In the genomic region with DNA sequence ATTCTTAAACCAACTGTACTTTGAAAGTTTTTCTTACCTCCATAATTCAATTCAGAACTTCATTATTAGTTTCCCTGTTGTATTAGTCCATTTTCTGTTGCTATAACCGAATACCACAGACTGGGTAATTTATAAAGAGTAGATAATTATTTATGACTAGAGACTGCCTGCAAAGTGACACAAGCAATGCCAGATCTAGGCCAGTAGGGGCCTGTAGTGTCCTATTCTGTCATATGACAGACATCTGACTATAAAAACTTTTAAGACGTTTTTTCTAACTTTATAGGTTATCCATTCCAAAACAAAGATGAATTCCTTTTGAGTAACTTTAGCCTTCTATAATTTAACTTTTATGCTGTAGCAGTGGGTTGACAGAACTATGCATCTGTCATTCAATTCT, we compare ENCODE assay signal across 10 cellular contexts.
DNase-seq lines count a peak whose midpoint lies in the region; ATAC-seq and TF ChIP-seq lines count a peak whose summit lies in the region.
"Had no signal": no experiment of that assay in that cellular context is flagged by ENCODE, and none has a peak within 500 bp of the region (broad histone marks: within the 10 kb centered on the region; RNA-seq: fewer than 3 reads in every experiment).

No MANE protein-coding gene starts in this region.

- no peaks in the 10 kb centered on the region for H3K4me1 ChIP-seq in DND-41 (ENCODE audit: insufficient read depth, low read length)
- H3K4me1 ChIP-seq: spleen had no signal

- H3K4me1 Mint-ChIP-seq in WTC11 (peaks cover 3% of the 10 kb centered on the region; the same call in 1 of the 2 replicates), nephron progenitor cell (no peaks in the 10 kb centered on the region)
- H3K4me1 Mint-ChIP-seq in activated naive CD4-positive, alpha-beta T cell treated with anti-CD3 and anti-CD28 coated beads, Interleukin-2, amount 10 ng/mL, durations not matched to agents 7 days and 5 days, result no peaks in the 10 kb centered on the region

- H2AFZ ChIP-seq in DND-41 (ENCODE audit: low read depth, low read length), result no peak overlapping the region

- H3K36me3 Mint-ChIP-seq in WTC11, result no peaks in the 10 kb centered on the region
- H3K36me3 Mint-ChIP-seq in nephron progenitor cell (ENCODE audit: low read depth), result no peaks in the 10 kb centered on the region
- no peaks in the 10 kb centered on the region for H3K36me3 Mint-ChIP-seq in activated naive CD4-positive, alpha-beta T cell treated with anti-CD3 and anti-CD28 coated beads, Interleukin-2, amount 10 ng/mL, durations not matched to agents 7 days and 5 days

- no peaks in the 10 kb centered on the region for H4K20me1 ChIP-seq in DND-41 (ENCODE audit: insufficient read depth, low read length)

- POLR2A ChIA-PET in WTC11 (lab: Charles Lee), result no interaction called here

- CTCF ChIA-PET in WTC11 (lab: Charles Lee), result interaction anchor here (1.0 kb wide), 1 partner anchor 410 kb away, joined by 3 read pairs; no protein-coding TSS in a partner anchor
- CTCF ChIA-PET in activated naive CD4-positive, alpha-beta T cell treated with anti-CD3 and anti-CD28 coated beads, Interleukin-2, amount 10 ng/mL, durations not matched to agents 7 days and 5 days (lab: Charles Lee), result no interaction called here

- H3K4me3 Mint-ChIP-seq in WTC11 (no peak overlapping the region), nephron progenitor cell (no peak overlapping the region)
- no peak overlapping the region for H3K4me3 Mint-ChIP-seq in activated naive CD4-positive, alpha-beta T cell treated with anti-CD3 and anti-CD28 coated beads, Interleukin-2, amount 10 ng/mL, durations not matched to agents 7 days and 5 days

- H3K27me3 ChIP-seq in DND-41 (ENCODE audit: insufficient read depth, low read length, poor library complexity), result no peaks in the 10 kb centered on the region
- H3K27me3 ChIP-seq: spleen had no signal

- no peak overlapping the region for H3K4me2 ChIP-seq in DND-41 (ENCODE audit: insufficient read depth, low read length)

- H3K79me2 ChIP-seq in DND-41 (ENCODE audit: insufficient read depth, low read length), result no peaks in the 10 kb centered on the region

- H3K27ac Mint-ChIP-seq in WTC11 (no peak overlapping the region), nephron progenitor cell (no peak overlapping the region)
- no peak overlapping the region for H3K27ac Mint-ChIP-seq in activated naive CD4-positive, alpha-beta T cell treated with anti-CD3 and anti-CD28 coated beads, Interleukin-2, amount 10 ng/mL, durations not matched to agents 7 days and 5 days

- H3K9me3 ChIP-seq in DND-41 (ENCODE audit: insufficient read depth, low read length, severe bottlenecking), result no peaks in the 10 kb centered on the region
- H3K9me3 ChIP-seq: spleen had no signal

- peak; percentile 30 for TF ChIP-seq CTCF in DND-41 (IDR thresholded peaks at IDR 0.05; ENCODE audit: borderline replicate concordance, extremely low read depth, low read length, poor library complexity, severe bottlenecking)
- 0 out of 2 replicates have a peak, but pooled peaks have one; percentile 15 for TF ChIP-seq CTCF in WTC11 (IDR thresholded peaks at IDR 0.05)
- TF ChIP-seq CTCF in nephron progenitor cell (IDR thresholded peaks at IDR 0.05), result peak; percentile 46

- ATAC-seq in DND-41 (ENCODE audit: insufficient read depth, low read depth) (no peak), WTC11 (peak; percentile 60)

- DNase-seq in DND-41, result no peak
- DNase-seq in HuH-7 (ENCODE audit: low spot score), result peak; percentile 7
- DNase-seq in WTC11 (ENCODE audit: low spot score), result no peak
- DNase-seq in nephron progenitor cell, result no peak
- no peak for DNase-seq in activated CD4-positive, alpha-beta T cell treated with anti-CD3 and anti-CD28 coated beads for 1 hour
- DNase-seq in NCI-H2081 (lab: John Stamatoyannopoulos, UW), result no peak
- DNase-seq in activated naive CD4-positive, alpha-beta T cell treated with anti-CD3 and anti-CD28 coated beads, Interleukin-2, amount 10 ng/mL, durations not matched to agents 7 days and 5 days, result no peak
- DNase-seq: GF-D8, MV-4-11, spleen had no signal

- H3K27me3 Mint-ChIP-seq in WTC11 (ENCODE audit: low read depth) (no peaks in the 10 kb centered on the region), nephron progenitor cell (ENCODE audit: low read depth, poor library complexity) (no peaks in the 10 kb centered on the region)
- no peaks in the 10 kb centered on the region for H3K27me3 Mint-ChIP-seq in activated naive CD4-positive, alpha-beta T cell treated with anti-CD3 and anti-CD28 coated beads, Interleukin-2, amount 10 ng/mL, durations not matched to agents 7 days and 5 days

- H3K4me3 ChIP-seq in DND-41 (ENCODE audit: low read depth in 1 of 2, low read length in 2 of 2), result no peak overlapping the region
- H3K4me3 ChIP-seq: spleen had no signal

- H3K9me3 Mint-ChIP-seq in WTC11, result no peaks in the 10 kb centered on the region
- no peaks in the 10 kb centered on the region for H3K9me3 Mint-ChIP-seq in nephron progenitor cell
- H3K9me3 Mint-ChIP-seq in activated naive CD4-positive, alpha-beta T cell treated with anti-CD3 and anti-CD28 coated beads, Interleukin-2, amount 10 ng/mL, durations not matched to agents 7 days and 5 days, result no peaks in the 10 kb centered on the region

- H3K9ac ChIP-seq in DND-41 (ENCODE audit: low read depth, low read length), result no peak overlapping the region

- H3K36me3 ChIP-seq in DND-41 (ENCODE audit: insufficient read depth, low read length), result no peaks in the 10 kb centered on the region
- H3K36me3 ChIP-seq: spleen had no signal

- no peak overlapping the region for H3K27ac ChIP-seq in DND-41 (ENCODE audit: low read length)
- H3K27ac ChIP-seq: spleen had no signal

TF ChIP-seq in WTC11, 78 proteins besides CTCF, POLR2A, EP300 and RAD21 (continues in another document):
- TF ChIP-seq NR3C1 (CRISPR knock-in tag; conservative IDR thresholded peaks at IDR 0.05; ENCODE audit: low read depth) (no peak), MXD4 (CRISPR knock-in tag; IDR thresholded peaks at IDR 0.05; ENCODE audit: borderline replicate concordance) (no peak), ATF6 (CRISPR knock-in tag; IDR thresholded peaks at IDR 0.05) (no peak), E2F4 (CRISPR knock-in tag; IDR thresholded peaks at IDR 0.05; ENCODE audit: borderline replicate concordance, low read depth) (no peak), ZNF512 (CRISPR knock-in tag; IDR thresholded peaks at IDR 0.05; ENCODE audit: borderline replicate concordance) (no peak), GRHL2 (CRISPR knock-in tag; IDR thresholded peaks at IDR 0.05; ENCODE audit: insufficient replicate concordance, severe bottlenecking) (no peak), FOXP1 (CRISPR knock-in tag; IDR thresholded peaks at IDR 0.05; ENCODE audit: borderline replicate concordance) (no peak), NFATC4 (CRISPR knock-in tag; IDR thresholded peaks at IDR 0.05) (no peak), RORB (CRISPR knock-in tag; IDR thresholded peaks at IDR 0.05) (no peak), TEAD1 (CRISPR knock-in tag; IDR thresholded peaks at IDR 0.05) (no peak), CREM (CRISPR knock-in tag; IDR thresholded peaks at IDR 0.05) (no peak), ZNF232 (CRISPR knock-in tag; IDR thresholded peaks at IDR 0.05) (no peak), ZNF263 (CRISPR knock-in tag; IDR thresholded peaks at IDR 0.05; ENCODE audit: low read depth) (no peak)
